ENCODE assay signal across 3 cellular contexts in the genomic region with DNA sequence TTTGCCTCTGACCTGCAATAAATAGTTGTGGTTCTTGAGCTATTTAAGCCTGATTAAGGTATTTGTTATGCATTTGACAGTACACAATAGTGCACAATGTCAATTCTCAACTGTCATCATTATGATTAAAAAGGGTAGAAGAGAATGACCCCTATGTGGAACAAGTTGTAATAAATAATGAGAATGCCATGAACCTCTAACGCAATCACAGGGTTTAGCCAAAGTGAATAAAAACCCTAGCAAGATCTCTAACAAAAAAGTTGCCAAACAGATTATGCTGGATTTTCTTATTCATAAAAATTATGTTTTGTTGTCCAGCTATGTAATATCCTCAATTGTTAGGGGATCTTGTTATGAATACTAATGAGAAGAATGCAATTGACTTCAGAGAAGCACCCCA.
TF ChIP-seq lines count a peak whose summit lies in the region.

No MANE protein-coding gene starts in this region.

TF ChIP-seq in GM23338, 12 proteins besides CTCF, POLR2A, EP300 and RAD21:
- TF ChIP-seq POLR2AphosphoS5 (IDR thresholded peaks at IDR 0.05; ENCODE audit: low read depth): no peak
- no peak for TF ChIP-seq STAT1 (IDR thresholded peaks at IDR 0.05; ENCODE audit: unreplicated experiment)
- no peak for TF ChIP-seq EZH2 (IDR thresholded peaks at IDR 0.05; ENCODE audit: low read depth, unreplicated experiment)
- no peak for TF ChIP-seq CREB1 (CRISPR knock-in tag; IDR thresholded peaks at IDR 0.05; ENCODE audit: low read depth)
- TF ChIP-seq, protein P1, sequence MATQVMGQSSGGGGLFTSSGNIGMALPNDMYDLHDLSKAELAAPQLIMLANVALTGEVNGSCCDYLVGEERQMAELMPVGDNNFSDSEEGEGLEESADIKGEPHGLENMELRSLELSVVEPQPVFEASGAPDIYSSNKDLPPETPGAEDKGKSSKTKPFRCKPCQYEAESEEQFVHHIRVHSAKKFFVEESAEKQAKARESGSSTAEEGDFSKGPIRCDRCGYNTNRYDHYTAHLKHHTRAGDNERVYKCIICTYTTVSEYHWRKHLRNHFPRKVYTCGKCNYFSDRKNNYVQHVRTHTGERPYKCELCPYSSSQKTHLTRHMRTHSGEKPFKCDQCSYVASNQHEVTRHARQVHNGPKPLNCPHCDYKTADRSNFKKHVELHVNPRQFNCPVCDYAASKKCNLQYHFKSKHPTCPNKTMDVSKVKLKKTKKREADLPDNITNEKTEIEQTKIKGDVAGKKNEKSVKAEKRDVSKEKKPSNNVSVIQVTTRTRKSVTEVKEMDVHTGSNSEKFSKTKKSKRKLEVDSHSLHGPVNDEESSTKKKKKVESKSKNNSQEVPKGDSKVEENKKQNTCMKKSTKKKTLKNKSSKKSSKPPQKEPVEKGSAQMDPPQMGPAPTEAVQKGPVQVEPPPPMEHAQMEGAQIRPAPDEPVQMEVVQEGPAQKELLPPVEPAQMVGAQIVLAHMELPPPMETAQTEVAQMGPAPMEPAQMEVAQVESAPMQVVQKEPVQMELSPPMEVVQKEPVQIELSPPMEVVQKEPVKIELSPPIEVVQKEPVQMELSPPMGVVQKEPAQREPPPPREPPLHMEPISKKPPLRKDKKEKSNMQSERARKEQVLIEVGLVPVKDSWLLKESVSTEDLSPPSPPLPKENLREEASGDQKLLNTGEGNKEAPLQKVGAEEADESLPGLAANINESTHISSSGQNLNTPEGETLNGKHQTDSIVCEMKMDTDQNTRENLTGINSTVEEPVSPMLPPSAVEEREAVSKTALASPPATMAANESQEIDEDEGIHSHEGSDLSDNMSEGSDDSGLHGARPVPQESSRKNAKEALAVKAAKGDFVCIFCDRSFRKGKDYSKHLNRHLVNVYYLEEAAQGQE (IDR thresholded peaks at IDR 0.05; ENCODE audit: unreplicated experiment): no peak
- TF ChIP-seq ZNF114 (CRISPR knock-in tag; IDR thresholded peaks at IDR 0.05): no peak
- no peak for TF ChIP-seq EZH2phosphoT487 (IDR thresholded peaks at IDR 0.05; ENCODE audit: unreplicated experiment)
- no peak for TF ChIP-seq ZNF331 (CRISPR knock-in tag; IDR thresholded peaks at IDR 0.05; ENCODE audit: low read depth)
- TF ChIP-seq JUNB (IDR thresholded peaks at IDR 0.05; ENCODE audit: unreplicated experiment): no peak
- TF ChIP-seq, protein P2, sequence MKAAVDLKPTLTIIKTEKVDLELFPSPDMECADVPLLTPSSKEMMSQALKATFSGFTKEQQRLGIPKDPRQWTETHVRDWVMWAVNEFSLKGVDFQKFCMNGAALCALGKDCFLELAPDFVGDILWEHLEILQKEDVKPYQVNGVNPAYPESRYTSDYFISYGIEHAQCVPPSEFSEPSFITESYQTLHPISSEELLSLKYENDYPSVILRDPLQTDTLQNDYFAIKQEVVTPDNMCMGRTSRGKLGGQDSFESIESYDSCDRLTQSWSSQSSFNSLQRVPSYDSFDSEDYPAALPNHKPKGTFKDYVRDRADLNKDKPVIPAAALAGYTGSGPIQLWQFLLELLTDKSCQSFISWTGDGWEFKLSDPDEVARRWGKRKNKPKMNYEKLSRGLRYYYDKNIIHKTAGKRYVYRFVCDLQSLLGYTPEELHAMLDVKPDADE (IDR thresholded peaks at IDR 0.05): no peak
TF ChIP-seq in GM23338: peak in this region for 0.

TF ChIP-seq in neural cell, 6 proteins besides CTCF, POLR2A, EP300 and RAD21:
- no peak for TF ChIP-seq POLR2AphosphoS5 (IDR thresholded peaks at IDR 0.05)
- TF ChIP-seq MXI1 (conservative IDR thresholded peaks at IDR 0.05; ENCODE audit: poor library complexity, severe bottlenecking): no peak
- TF ChIP-seq, protein P1 (IDR thresholded peaks at IDR 0.05; ENCODE audit: borderline replicate concordance): no peak
- no peak for TF ChIP-seq TAF1 (IDR thresholded peaks at IDR 0.05; ENCODE audit: low read depth)
TF ChIP-seq in neural cell: peak in this region for 0.

TF ChIP-seq in SK-N-SH, 30 proteins besides CTCF, POLR2A, EP300 and RAD21:
- TF ChIP-seq TEAD4 (IDR thresholded peaks at IDR 0.05; ENCODE audit: borderline replicate concordance, insufficient read depth) (no peak), RFX5 (IDR thresholded peaks at IDR 0.05; ENCODE audit: low read length) (no peak), GATA2 (CRISPR knock-in tag; IDR thresholded peaks at IDR 0.05) (no peak), RCOR1 (IDR thresholded peaks at IDR 0.05; ENCODE audit: low read length) (no peak)
- TF ChIP-seq, protein P3, sequence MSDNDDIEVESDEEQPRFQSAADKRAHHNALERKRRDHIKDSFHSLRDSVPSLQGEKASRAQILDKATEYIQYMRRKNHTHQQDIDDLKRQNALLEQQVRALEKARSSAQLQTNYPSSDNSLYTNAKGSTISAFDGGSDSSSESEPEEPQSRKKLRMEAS (IDR thresholded peaks at IDR 0.05; ENCODE audit: low read depth): no peak
- TF ChIP-seq, protein P4, sequence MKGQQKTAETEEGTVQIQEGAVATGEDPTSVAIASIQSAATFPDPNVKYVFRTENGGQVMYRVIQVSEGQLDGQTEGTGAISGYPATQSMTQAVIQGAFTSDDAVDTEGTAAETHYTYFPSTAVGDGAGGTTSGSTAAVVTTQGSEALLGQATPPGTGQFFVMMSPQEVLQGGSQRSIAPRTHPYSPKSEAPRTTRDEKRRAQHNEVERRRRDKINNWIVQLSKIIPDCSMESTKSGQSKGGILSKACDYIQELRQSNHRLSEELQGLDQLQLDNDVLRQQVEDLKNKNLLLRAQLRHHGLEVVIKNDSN (IDR thresholded peaks at IDR 0.05; ENCODE audit: borderline replicate concordance, low read depth): no peak
